ENCODE assay signal across 8 cellular contexts in the genomic region with DNA sequence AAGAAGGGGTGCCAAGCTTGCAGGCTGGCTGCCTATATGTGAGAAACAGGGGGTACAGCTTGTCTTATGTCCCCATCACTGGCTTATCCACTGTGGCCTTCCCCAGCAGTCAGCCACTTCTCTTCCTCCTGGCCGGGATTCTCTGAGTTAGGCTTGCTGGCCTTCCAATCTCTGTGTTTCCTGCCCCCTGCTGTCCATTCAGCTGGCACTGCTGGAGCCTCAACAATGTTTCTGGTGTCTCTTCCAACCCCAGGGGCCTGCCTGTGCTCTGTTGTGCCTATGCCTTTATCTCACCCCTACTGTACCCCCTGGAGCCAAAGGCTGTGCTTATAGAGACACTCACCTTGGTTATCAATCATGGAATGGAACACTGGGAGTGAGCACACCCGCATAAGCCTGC. TPM values are rescaled to one million over a fixed set of nuclear protein-coding genes. Genes with fewer than 3 reads are reported as not detected.
A peak's percentile ranks its signal among the peaks of the same experiment; 100 is the strongest.
DNase-seq lines count a peak whose midpoint lies in the region; ATAC-seq and TF ChIP-seq lines count a peak whose summit lies in the region.

No MANE protein-coding gene starts in this region.

- H3K4me3 Mint-ChIP-seq in activated naive CD4-positive, alpha-beta T cell treated with anti-CD3 and anti-CD28 coated beads, Interleukin-2, amount 10 ng/mL, durations not matched to agents 7 days and 5 days = no peak overlapping the region

- H3K4me3 ChIP-seq in foreskin fibroblast (ENCODE audit: low read depth in 1 of 2, low read length in 2 of 2) (no peak overlapping the region), psoas muscle (no peak overlapping the region)

- peaks cover 7% of the 10 kb centered on the region for H3K4me1 ChIP-seq in psoas muscle

- peaks cover 34% of the 10 kb centered on the region for H3K27me3 Mint-ChIP-seq in activated naive CD4-positive, alpha-beta T cell treated with anti-CD3 and anti-CD28 coated beads, Interleukin-2, amount 10 ng/mL, durations not matched to agents 7 days and 5 days

- H3K9me3 Mint-ChIP-seq in activated naive CD4-positive, alpha-beta T cell treated with anti-CD3 and anti-CD28 coated beads, Interleukin-2, amount 10 ng/mL, durations not matched to agents 7 days and 5 days = peaks cover 6% of the 10 kb centered on the region
- peaks cover 8% of the 10 kb centered on the region in 2 donors for H3K9me3 Mint-ChIP-seq in activated naive CD4-positive, alpha-beta T cell treated with anti-CD3 and anti-CD28 coated beads, Interleukin-2, amount 50 U/mL, for 72 hours

- no peak overlapping the region for H3K27ac ChIP-seq in psoas muscle

- H3K9me3 ChIP-seq in psoas muscle = no peaks in the 10 kb centered on the region

- TF ChIP-seq CTCF in foreskin fibroblast (IDR thresholded peaks at IDR 0.05; ENCODE audit: low read depth, low read length) (peak; percentile 37), psoas muscle (IDR thresholded peaks at IDR 0.05) (peak; percentile 22)

- CTCF ChIA-PET in activated naive CD4-positive, alpha-beta T cell treated with anti-CD3 and anti-CD28 coated beads, Interleukin-2, amount 10 ng/mL, durations not matched to agents 7 days and 5 days (lab: Charles Lee) = interaction anchor here (1.1 to 1.5 kb wide), 2 partner anchors 24 to 236 kb away, joined by 3 to 4 read pairs; no protein-coding TSS in a partner anchor

- DNase-seq in activated naive CD4-positive, alpha-beta T cell treated with anti-CD3 and anti-CD28 coated beads, Interleukin-2, amount 10 ng/mL, durations not matched to agents 7 days and 5 days = peak; percentile 23
- DNase-seq in activated naive CD4-positive, alpha-beta T cell treated with anti-CD3 and anti-CD28 coated beads, Interleukin-2, amount 50 U/mL, for 72 hours (ENCODE audit: low spot score in 2 of 2) = no peak
- DNase-seq in RKO (ENCODE audit: low spot score) = peak; percentile 17
- DNase-seq in foreskin fibroblast = peak in 1 of 2 donors; percentile 61
- no peak for DNase-seq in psoas muscle
- no peak for DNase-seq in NCI-H2171 treated with DMSO at 0.1 percent for 48 hours (lab: John Stamatoyannopoulos, UW)

- H3K36me3 Mint-ChIP-seq in activated naive CD4-positive, alpha-beta T cell treated with anti-CD3 and anti-CD28 coated beads, Interleukin-2, amount 10 ng/mL, durations not matched to agents 7 days and 5 days = no peaks in the 10 kb centered on the region
- H3K36me3 Mint-ChIP-seq in activated naive CD4-positive, alpha-beta T cell treated with anti-CD3 and anti-CD28 coated beads, Interleukin-2, amount 50 U/mL, for 72 hours = peaks cover 0 to 8% of the 10 kb centered on the region in 2 donors

- H3K36me3 ChIP-seq in psoas muscle (ENCODE audit: insufficient read depth in 1 of 2, low read depth in 1 of 2) = no peaks in the 10 kb centered on the region

- H3K27ac Mint-ChIP-seq in activated naive CD4-positive, alpha-beta T cell treated with anti-CD3 and anti-CD28 coated beads, Interleukin-2, amount 10 ng/mL, durations not matched to agents 7 days and 5 days = no peak overlapping the region
- H3K27ac Mint-ChIP-seq in activated naive CD4-positive, alpha-beta T cell treated with anti-CD3 and anti-CD28 coated beads, Interleukin-2, amount 50 U/mL, for 72 hours = no peak overlapping the region

- no peaks in the 10 kb centered on the region for H3K27me3 ChIP-seq in psoas muscle (ENCODE audit: insufficient read depth in 3 of 3, low read length in 2 of 3)

- H3K4me1 Mint-ChIP-seq in activated naive CD4-positive, alpha-beta T cell treated with anti-CD3 and anti-CD28 coated beads, Interleukin-2, amount 10 ng/mL, durations not matched to agents 7 days and 5 days = no peaks in the 10 kb centered on the region

- ATAC-seq in activated naive CD4-positive, alpha-beta T cell treated with anti-CD3 and anti-CD28 coated beads, Interleukin-2, amount 50 U/mL, for 72 hours = no peak
- ATAC-seq in psoas muscle (peak in 2 of 4 donors; percentile 24 to 47), HG03342 (IDR thresholded peaks at IDR 0.05; ENCODE audit: unreplicated experiment) (no peak), HG03045 (IDR thresholded peaks at IDR 0.05; ENCODE audit: unreplicated experiment) (no peak)

- 68 to 72% (median 69%) methylated on average over 2 of the region's 2 CpGs for WGBS in psoas muscle, 3 donors

- intact Hi-C loops in psoas muscle (cut with DNase I) = no loop called here

RNA-seq across cellular contexts. Expression of a gene that starts 36.5 kb away (rescaled TPM):
- 10 to 100 TPM; 31.8 to 68.0 TPM for total RNA-seq in activated naive CD4-positive, alpha-beta T cell treated with anti-CD3 and anti-CD28 coated beads, Interleukin-2, amount 50 U/mL, for 72 hours
- total RNA-seq in psoas muscle = 10 to 100 TPM; 48.6 to 65.8 (median 63.5) TPM
- 10 to 100 TPM; 68.7 to 73.7 (median 71.5) TPM for polyA plus RNA-seq in psoas muscle

RNA-seq across cellular contexts. Expression of a gene that starts 36.6 kb away (rescaled TPM):
- total RNA-seq in activated naive CD4-positive, alpha-beta T cell treated with anti-CD3 and anti-CD28 coated beads, Interleukin-2, amount 50 U/mL, for 72 hours = 10 to 100 TPM; 22.0 to 23.4 TPM
- total RNA-seq in psoas muscle = 10 to 100 TPM; 26.6 to 37.9 (median 30.6) TPM
- 10 to 100 TPM; 26.5 to 51.3 (median 28.0) TPM for polyA plus RNA-seq in psoas muscle

Comparison
In these comparisons a context has a peak if more than half of its experiments do, and no peak if none do; other contexts are left out.
1. DNase-seq: peak in activated naive CD4-positive, alpha-beta T cell treated with anti-CD3 and anti-CD28 coated beads, Interleukin-2, amount 10 ng/mL, durations not matched to agents 7 days and 5 days (single experiment) and RKO (single experiment); none in activated naive CD4-positive, alpha-beta T cell treated with anti-CD3 and anti-CD28 coated beads, Interleukin-2, amount 50 U/mL, for 72 hours (0 of 2), psoas muscle (0 of 2) and NCI-H2171 treated with DMSO at 0.1 percent for 48 hours (single experiment).